ENCODE assay signal across 16 cellular contexts in genomic region chr1:33634143-33634542, GRCh38.
"Had no signal": no experiment of that assay in that cellular context is flagged by ENCODE, and none has a peak within 500 bp of the region (broad histone marks: within the 10 kb centered on the region; RNA-seq: fewer than 3 reads in every experiment).

No MANE protein-coding gene starts in this region.

- H3K27me3 ChIP-seq: ovary, right atrium auricular region, thyroid gland, tibial nerve, upper lobe of left lung, vagina had no signal

- H3K79me2 ChIP-seq: parathyroid adenoma had no signal

- H3K9ac ChIP-seq: neural progenitor cell, parathyroid adenoma had no signal

- H3K36me3 ChIP-seq: neural progenitor cell, ovary, right atrium auricular region, spleen, stomach, thoracic aorta, thyroid gland, tibial nerve, upper lobe of left lung, vagina had no signal

- H3K9me3 ChIP-seq: ovary, right atrium auricular region, spleen, stomach, thoracic aorta, thyroid gland, tibial nerve, upper lobe of left lung, vagina had no signal

- H3K4me1 ChIP-seq: neural progenitor cell, parathyroid adenoma had no signal

- H2AFZ ChIP-seq: neural progenitor cell, parathyroid adenoma had no signal

- DNase-seq: natural killer cell; occipital lobe; ovary; spleen; stimulated activated naive CD4-positive, alpha-beta T cell treated with Interleukin-2 at 50 U/mL for 16 hours had no signal

- H3K4me2 ChIP-seq: neural progenitor cell, smooth muscle cell had no signal

- H3K4me3 ChIP-seq: neural progenitor cell, ovary, right atrium auricular region, skin epidermis, smooth muscle cell, spleen, stomach, thyroid gland, tibial nerve, upper lobe of left lung, vagina had no signal

- H3K27ac ChIP-seq: neural progenitor cell, ovary, parathyroid adenoma, right atrium auricular region, skin epidermis, spleen, stomach, thoracic aorta, thyroid gland, tibial nerve, upper lobe of left lung, vagina had no signal
